10 cellular contexts compared by ENCODE assay signal in genomic region chr6:85580104-85580877, GRCh38. TPM values are rescaled to one million over a fixed set of nuclear protein-coding genes. Genes with fewer than 3 reads are reported as not detected.
DNase-seq lines count a peak whose midpoint lies in the region; ATAC-seq and TF ChIP-seq lines count a peak whose summit lies in the region.
"Had no signal": no experiment of that assay in that cellular context is flagged by ENCODE, and none has a peak within 500 bp of the region (broad histone marks: within the 10 kb centered on the region; RNA-seq: fewer than 3 reads in every experiment).

No MANE protein-coding gene starts in this region.

- H3K4me3 ChIP-seq in AG04450 (ENCODE audit: low read depth, low read length), result no peak overlapping the region

- POLR2A ChIA-PET in AG04450 (lab: Yijun Ruan, JAX), result interaction anchor here (0.8 kb wide), 1 partner anchor 13 kb away, joined by 3 read pairs; the partner anchor contains the start of gene SNX14

- CTCF ChIA-PET in AG04450 (lab: Charles Lee), result no interaction called here

- H3K27ac ChIP-seq in AG04450 (ENCODE audit: low read depth, low read length), result peak overlapping the region; percentile 31

- no peak for TF ChIP-seq CTCF in AG04450 (IDR thresholded peaks at IDR 0.05; ENCODE audit: low read depth, low read length)

- no peak for DNase-seq in AG04450 (ENCODE audit: low read depth, low spot score)
- DNase-seq in NCI-H69 (lab: John Stamatoyannopoulos, UW), result peak; percentile 74
- no peak for DNase-seq in left ventricle myocardium superior
- DNase-seq in AG08396 (ENCODE audit: low spot score), result no peak
- no peak for DNase-seq in 8988T
- no peak for DNase-seq in NCI-H2107 treated with DMSO at 0.1 percent for 48 hours (lab: John Stamatoyannopoulos, UW; ENCODE audit: unreplicated experiment)
- DNase-seq: CD4-positive, CD25-positive, alpha-beta regulatory T cell; NCI-H187 had no signal

- peak; percentile 23 for ATAC-seq in GM21515 (IDR thresholded peaks at IDR 0.05; ENCODE audit: unreplicated experiment)
- ATAC-seq in left ventricle myocardium superior, result peak; percentile 21
- no peak for ATAC-seq in HG02970 (IDR thresholded peaks at IDR 0.05; ENCODE audit: low FRiP score, unreplicated experiment)

- no peaks in the 10 kb centered on the region for H3K9me3 ChIP-seq in AG04450 (ENCODE audit: control insufficient read depth, insufficient read depth, low read length)

- H3K27me3 ChIP-seq in AG04450 (ENCODE audit: control insufficient read depth, insufficient read depth, low read length), result no peaks in the 10 kb centered on the region

- intact Hi-C loops in left ventricle myocardium superior (cut with micrococcal nuclease), result no loop called here

RNA-seq across cellular contexts. Expression of gene SNX14, which starts 13.4 kb away (rescaled TPM):
- 77.0 and 114 TPM in 2 replicates for polyA plus RNA-seq in AG04450 (2011; rRNA removed)
- polyA minus RNA-seq in AG04450 (2011; rRNA and poly(A)+ RNA removed), result 36.8 and 83.8 TPM in 2 replicates
- 28.8 TPM for total RNA-seq in left ventricle myocardium superior
